In genomic region chr2:136031716-136032115, GRCh38 we compare ENCODE assay signal across 24 cellular contexts.
"Had no signal": no experiment of that assay in that cellular context is flagged by ENCODE, and none has a peak within 500 bp of the region (broad histone marks: within the 10 kb centered on the region; RNA-seq: fewer than 3 reads in every experiment).

No MANE protein-coding gene starts in this region.

- H3K4me3 ChIP-seq: colonic mucosa, lung, spleen, tibial artery, upper lobe of right lung, vagina had no signal

- H3K9me3 ChIP-seq: colonic mucosa, neutrophil, spleen, tibial artery, upper lobe of right lung, vagina had no signal

- H3K9me3 Mint-ChIP-seq: immature natural killer cell; natural killer cell; stimulated activated memory B cell treated with anti-CD40 and anti-IgM and Interleukin-4, amounts not matched to agents 10 μg/mL and 1 μg/mL and 100 μg/mL, for 72 hours; stimulated activated naive CD8-positive, alpha-beta T cell treated with anti-CD3 and anti-CD28 coated beads, Interleukin-15, Interleukin-2, amounts not matched to agents 100 ng/mL and 50 ng/mL, for 24 hours had no signal

- H3K36me3 Mint-ChIP-seq: immature natural killer cell; natural killer cell; stimulated activated memory B cell treated with anti-CD40 and anti-IgM and Interleukin-4, amounts not matched to agents 10 μg/mL and 1 μg/mL and 100 μg/mL, for 72 hours had no signal

- H3K27me3 ChIP-seq: colonic mucosa, neutrophil, spleen, tibial artery, upper lobe of right lung, vagina had no signal

- H3K36me3 ChIP-seq: colonic mucosa, neutrophil, spleen, tibial artery, upper lobe of right lung, vagina had no signal

- H3K27ac ChIP-seq: colonic mucosa, foreskin keratinocyte, neutrophil, tibial artery, upper lobe of right lung, vagina had no signal

- FAIRE-seq: endothelial cell of umbilical vein, keratinocyte had no signal

- H3K4me1 ChIP-seq: colonic mucosa, foreskin keratinocyte, tibial artery, upper lobe of right lung, vagina had no signal

- H3K4me3 Mint-ChIP-seq: immature natural killer cell; natural killer cell; stimulated activated memory B cell treated with anti-CD40 and anti-IgM and Interleukin-4, amounts not matched to agents 10 μg/mL and 1 μg/mL and 100 μg/mL, for 72 hours; stimulated activated naive CD8-positive, alpha-beta T cell treated with anti-CD3 and anti-CD28 coated beads, Interleukin-15, Interleukin-2, amounts not matched to agents 100 ng/mL and 50 ng/mL, for 24 hours had no signal

- ATAC-seq: foreskin keratinocyte; left ventricle myocardium superior; natural killer cell; stimulated activated memory B cell treated with anti-CD40 and anti-IgM and Interleukin-4, amounts not matched to agents 10 μg/mL and 1 μg/mL and 100 μg/mL, for 72 hours; upper lobe of right lung had no signal

- H3K27ac Mint-ChIP-seq: natural killer cell; progenitor cell of endocrine pancreas; stimulated activated memory B cell treated with anti-CD40 and anti-IgM and Interleukin-4, amounts not matched to agents 10 μg/mL and 1 μg/mL and 100 μg/mL, for 72 hours; stimulated activated naive CD8-positive, alpha-beta T cell treated with anti-CD3 and anti-CD28 coated beads, Interleukin-15, Interleukin-2, amounts not matched to agents 100 ng/mL and 50 ng/mL, for 24 hours had no signal

- H3K27me3 Mint-ChIP-seq: progenitor cell of endocrine pancreas; stimulated activated memory B cell treated with anti-CD40 and anti-IgM and Interleukin-4, amounts not matched to agents 10 μg/mL and 1 μg/mL and 100 μg/mL, for 72 hours; stimulated activated naive CD8-positive, alpha-beta T cell treated with anti-CD3 and anti-CD28 coated beads, Interleukin-15, Interleukin-2, amounts not matched to agents 100 ng/mL and 50 ng/mL, for 24 hours had no signal

- DNase-seq: colonic mucosa; dermis blood vessel endothelial cell; erythroblast; foreskin keratinocyte; immature natural killer cell; left cardiac atrium; left ventricle myocardium superior; mesendoderm; natural killer cell; right cardiac atrium; spleen; stimulated activated CD4-positive, alpha-beta T cell treated with anti-CD3 and anti-CD28 coated beads, Interleukin-15, amount 100 ng/mL, for 24 hours; stimulated activated CD4-positive, alpha-beta T cell treated with anti-CD3 and anti-CD28 coated beads, Interleukin-1b, Interleukin-23, amount 100 ng/mL, for 48 hours; stimulated activated CD4-positive, alpha-beta T cell treated with anti-CD3 and anti-CD28 coated beads, Interleukin-4, amount 100 ng/mL, for 24 hours; tibial artery; upper lobe of right lung had no signal

- H3K4me1 Mint-ChIP-seq: immature natural killer cell, natural killer cell had no signal
